In genomic region chr1:19957779-19958178, GRCh38 we compare ENCODE assay signal across 1 cellular context.
TF ChIP-seq lines count a peak whose summit lies in the region.

No MANE protein-coding gene starts in this region.

TF ChIP-seq in HCT116, 20 proteins besides CTCF, POLR2A, EP300 and RAD21 (continued from another document):
- TF ChIP-seq REST (IDR thresholded peaks at IDR 0.05; ENCODE audit: low read depth) (no peak), YY1 (IDR thresholded peaks at IDR 0.05; ENCODE audit: extremely low read depth, insufficient replicate concordance, low read depth, low read length) (no peak), TCF7L2 (IDR thresholded peaks at IDR 0.05; ENCODE audit: borderline replicate concordance, extremely low read depth, insufficient read depth, insufficient read length) (no peak), ZBTB33 (IDR thresholded peaks at IDR 0.05; ENCODE audit: extremely low read depth, insufficient replicate concordance, low read length) (no peak), ELF1 (IDR thresholded peaks at IDR 0.05; ENCODE audit: borderline replicate concordance, low read depth) (no peak)
